In the genomic region with DNA sequence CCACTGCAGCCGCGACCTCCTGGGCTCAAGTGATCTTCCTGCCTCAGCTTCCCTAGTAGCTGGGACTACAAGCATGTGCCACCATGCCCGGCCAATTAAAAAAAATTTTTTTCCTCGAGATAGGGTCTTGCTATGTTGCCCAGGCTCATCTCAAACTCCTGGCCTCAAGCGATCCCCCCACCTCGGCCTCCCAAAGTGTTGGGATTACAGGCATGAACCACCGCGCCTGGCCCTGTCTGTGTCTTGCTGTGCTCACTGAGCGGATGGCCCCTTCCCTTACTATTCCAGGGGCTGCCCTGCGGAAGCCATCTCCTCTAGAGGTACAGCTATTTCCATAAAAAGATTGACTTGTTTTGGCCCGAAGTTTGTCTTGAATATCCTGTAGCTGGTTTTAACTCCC, we compare ENCODE assay signal across 1 cellular context.
TF ChIP-seq lines count a peak whose summit lies in the region.

No MANE protein-coding gene starts in this region.

TF ChIP-seq in endothelial cell of umbilical vein, 7 proteins besides CTCF, POLR2A, EP300 and RAD21:
- no peak for TF ChIP-seq FOS (IDR thresholded peaks at IDR 0.05; ENCODE audit: borderline replicate concordance, insufficient read depth, low read length)
- no peak for TF ChIP-seq GATA2 (IDR thresholded peaks at IDR 0.05; ENCODE audit: insufficient read depth, insufficient read length, low read depth, low read length)
- TF ChIP-seq MYC (IDR thresholded peaks at IDR 0.05; ENCODE audit: low read depth, low read length), result no peak
- no peak for TF ChIP-seq JUN (IDR thresholded peaks at IDR 0.05; ENCODE audit: borderline replicate concordance, insufficient read depth, insufficient read length, low read depth)
- TF ChIP-seq, protein P1, sequence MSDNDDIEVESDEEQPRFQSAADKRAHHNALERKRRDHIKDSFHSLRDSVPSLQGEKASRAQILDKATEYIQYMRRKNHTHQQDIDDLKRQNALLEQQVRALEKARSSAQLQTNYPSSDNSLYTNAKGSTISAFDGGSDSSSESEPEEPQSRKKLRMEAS (IDR thresholded peaks at IDR 0.05; ENCODE audit: insufficient read depth, insufficient read length), result no peak
- TF ChIP-seq EZH2 (IDR thresholded peaks at IDR 0.05; ENCODE audit: borderline replicate concordance, low read depth, low read length, severe bottlenecking), result no peak
- no peak for TF ChIP-seq POLR2AphosphoS5 (IDR thresholded peaks at IDR 0.05; ENCODE audit: insufficient read depth, low read depth, low read length)
TF ChIP-seq in endothelial cell of umbilical vein: peak in this region for 0.
